In the genomic region with DNA sequence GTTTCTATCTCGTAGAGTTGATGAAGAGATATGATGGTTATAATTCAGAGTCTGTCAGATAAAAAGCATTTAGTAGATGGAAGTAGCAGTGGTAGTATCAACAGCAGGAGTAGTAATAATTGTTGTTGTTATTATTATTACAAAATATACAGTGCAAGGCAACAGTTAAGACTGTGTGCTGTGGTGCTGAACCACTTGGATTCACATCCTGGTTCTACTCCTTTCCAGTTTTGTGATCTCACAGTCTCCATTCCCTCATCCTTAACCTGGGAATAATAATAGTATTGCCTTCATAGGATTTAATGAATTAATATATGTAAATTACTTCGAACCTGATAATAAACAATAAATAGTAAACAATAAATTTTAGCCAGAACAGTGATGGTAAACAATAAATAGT, we compare ENCODE assay signal across 12 cellular contexts. TPM values are rescaled to one million over a fixed set of nuclear protein-coding genes. Genes with fewer than 3 reads are reported as not detected.
DNase-seq lines count a peak whose midpoint lies in the region; ATAC-seq and TF ChIP-seq lines count a peak whose summit lies in the region.
"Had no signal": no experiment of that assay in that cellular context is flagged by ENCODE, and none has a peak within 500 bp of the region (broad histone marks: within the 10 kb centered on the region; RNA-seq: fewer than 3 reads in every experiment).

No MANE protein-coding gene starts in this region.

- peaks cover 33% of the 10 kb centered on the region for H3K4me1 ChIP-seq in HUES48 (ENCODE audit: control insufficient read depth, insufficient read depth, low read length)
- H3K4me1 ChIP-seq in testis, result no peaks in the 10 kb centered on the region

- H3K9ac ChIP-seq in HUES48 (ENCODE audit: low read depth, low read length), result no peak overlapping the region; the same call in 1 of the 2 replicates

- H3K27ac ChIP-seq in HUES48 (ENCODE audit: low read depth, low read length) (peak overlapping the region; percentile 62), testis (peak overlapping the region; percentile 31 to 57)

- H3K27me3 ChIP-seq in HUES48 (ENCODE audit: control insufficient read depth, insufficient read depth, low read length) (no peaks in the 10 kb centered on the region), testis (no peaks in the 10 kb centered on the region)

- 81 to 83% methylated on average over 2 of the region's 2 CpGs for WGBS in testis, 2 donors

- ATAC-seq in left colon (peak; percentile 45), GM18909 (IDR thresholded peaks at IDR 0.05; ENCODE audit: poor library complexity, unreplicated experiment) (no peak)
- ATAC-seq: activated CD8-positive, alpha-beta T cell treated with anti-CD3 and anti-CD28 coated beads, Interleukin-2, amount 10 ng/mL, durations not matched to agents 7 days and 5 days had no signal

- H3K9me3 ChIP-seq in HUES48 (ENCODE audit: control insufficient read depth, insufficient read depth, low read length) (no peaks in the 10 kb centered on the region), testis (no peaks in the 10 kb centered on the region)

- CTCF ChIA-PET in MCF 10A (lab: Yijun Ruan, JAX), result interaction anchor here (0.6 to 1.4 kb wide), 2 partner anchors 25 to 711 kb away, joined by 3 to 6 read pairs; no protein-coding TSS in a partner anchor

- H3K36me3 ChIP-seq in HUES48 (ENCODE audit: control insufficient read depth, insufficient read depth, low read length), result no peaks in the 10 kb centered on the region
- H3K36me3 ChIP-seq in testis (ENCODE audit: low read depth, missing control alignments), result no peaks in the 10 kb centered on the region

- H3K4me3 Mint-ChIP-seq in MCF 10A (ENCODE audit: unreplicated experiment), result peak overlapping the region; percentile 69
- H3K4me3 Mint-ChIP-seq: activated CD8-positive, alpha-beta T cell treated with anti-CD3 and anti-CD28 coated beads, Interleukin-2, amount 10 ng/mL, durations not matched to agents 7 days and 5 days; central memory CD8-positive, alpha-beta T cell had no signal

- no peaks in the 10 kb centered on the region for H3K27me3 Mint-ChIP-seq in MCF 10A (ENCODE audit: insufficient read depth, unreplicated experiment)
- H3K27me3 Mint-ChIP-seq: central memory CD8-positive, alpha-beta T cell had no signal

- H3K4me3 ChIP-seq in HUES48 (ENCODE audit: low read depth, low read length), result peak overlapping the region; percentile 38; the same call in 1 of the 2 replicates
- no peak overlapping the region for H3K4me3 ChIP-seq in testis

- peak overlapping the region; percentile 79 for H3K27ac Mint-ChIP-seq in MCF 10A (ENCODE audit: low read depth, unreplicated experiment)
- H3K27ac Mint-ChIP-seq: activated CD8-positive, alpha-beta T cell treated with anti-CD3 and anti-CD28 coated beads, Interleukin-2, amount 10 ng/mL, durations not matched to agents 7 days and 5 days had no signal

- TF ChIP-seq CTCF in MCF 10A (IDR thresholded peaks at IDR 0.05; ENCODE audit: unreplicated experiment), result no peak
- TF ChIP-seq CTCF in testis (IDR thresholded peaks at IDR 0.05), result no peak

- intact Hi-C loops in MCF 10A (cut with micrococcal nuclease), result loop anchor here (1.0 to 5.0 kb wide), 6 partner anchors 26 to 132 kb away; partner anchors contain the start of gene TSC22D2
- intact Hi-C loops in left colon (cut with DNase I, micrococcal nuclease), result no loop called here
- intact Hi-C loops in testis (cut with DNase I; ENCODE audit: low total_unique reads), result no loop called here

- DNase-seq in MCF 10A (ENCODE audit: unreplicated experiment), result no peak
- no peak for DNase-seq in left colon
- DNase-seq in testis, result no peak
- no peak for DNase-seq in activated T-cell treated with anti-CD3 and anti-CD28 coated beads for 4 hours
- no peak for DNase-seq in SW 1271 (lab: John Stamatoyannopoulos, UW)
- no peak for DNase-seq in NCI-H1417 (lab: John Stamatoyannopoulos, UW)
- DNase-seq: activated CD8-positive, alpha-beta T cell treated with anti-CD3 and anti-CD28 coated beads, Interleukin-2, amount 10 ng/mL, durations not matched to agents 7 days and 5 days; SHP77 treated with DMSO at 0.1 percent for 48 hours; stimulated activated CD4-positive, alpha-beta T cell treated with anti-CD3 and anti-CD28 coated beads, Interleukin-4, amount 100 ng/mL, for 24 hours had no signal

- BruUV-seq in MCF 10A (replicated peaks; lab: Mats Ljungman, UMichigan), result no TSS peak

- no peaks in the 10 kb centered on the region for H3K36me3 Mint-ChIP-seq in MCF 10A (ENCODE audit: insufficient read depth, unreplicated experiment)

- H3K9me3 Mint-ChIP-seq in MCF 10A (ENCODE audit: unreplicated experiment), result no peaks in the 10 kb centered on the region
- H3K9me3 Mint-ChIP-seq: central memory CD8-positive, alpha-beta T cell had no signal

- no peak for TF ChIP-seq POLR2A in testis (IDR thresholded peaks at IDR 0.05)

- POLR2A ChIA-PET in MCF 10A (lab: Yijun Ruan, JAX), result interaction anchor here (0.7 to 3.0 kb wide), 13 partner anchors 9 to 100 kb away, joined by 3 to 53 read pairs (median 6); partner anchors contain the start of gene TSC22D2

- peaks cover 36% of the 10 kb centered on the region for H3K4me1 Mint-ChIP-seq in MCF 10A (ENCODE audit: insufficient read depth, unreplicated experiment)

RNA-seq across cellular contexts. Expression of gene TSC22D2, which starts 37.1 kb away (rescaled TPM):
- 31.2 and 36.2 TPM in 2 replicates for total RNA-seq in MCF 10A (2022)
- total RNA-seq in left colon, result 10 to 100 TPM; 22.4 to 28.3 TPM
- total RNA-seq in testis, result 10 to 100 TPM; 37.7 to 43.7 TPM
- 47.0 TPM for polyA plus RNA-seq in testis (ENCODE audit: insufficient read depth, low read depth, low replicate concordance)
